ENCODE assay signal across 8 cellular contexts in genomic region chr7:151448261-151449252, GRCh38. TPM values are rescaled to one million over a fixed set of nuclear protein-coding genes. Genes with fewer than 3 reads are reported as not detected.
DNase-seq lines count a peak whose midpoint lies in the region; ATAC-seq and TF ChIP-seq lines count a peak whose summit lies in the region.

No MANE protein-coding gene starts in this region.

- no peaks in the 10 kb centered on the region for H3K36me3 ChIP-seq in GM23248 (ENCODE audit: low read depth)

- TF ChIP-seq POLR2A in GM18505 (IDR thresholded peaks at IDR 0.05; ENCODE audit: borderline replicate concordance, extremely low read depth, insufficient read depth, insufficient read length) = no peak

- DNase-seq in COLO829 (ENCODE audit: low spot score) (peak; percentile 35), GM23248 (peak; percentile 86), NCI-H1694 treated with DMSO at 0.1 percent for 48 hours (lab: John Stamatoyannopoulos, UW) (peak; percentile 65), coronary artery (ENCODE audit: low spot score) (peak; percentile 88), left lobe of liver (ENCODE audit: low spot score) (peak; percentile 72)
- DNase-seq in activated CD4-positive, alpha-beta T cell treated with anti-CD3 and anti-CD28 coated beads for 48 hours = peak; percentile 84
- peak; percentile 63 for DNase-seq in stimulated activated CD4-positive, alpha-beta T cell treated with anti-CD3 and anti-CD28 coated beads, Interleukin-2, amount 100 ng/mL, for 4 hours (ENCODE audit: low read depth)

- no peaks in the 10 kb centered on the region for H3K9me3 ChIP-seq in GM23248 (ENCODE audit: low read depth)

- H4K20me1 ChIP-seq in GM23248 (ENCODE audit: insufficient read depth) = no peaks in the 10 kb centered on the region

- H3K4me3 ChIP-seq in GM23248 (peak overlapping the region; percentile 75), coronary artery (peak overlapping the region; percentile 81)

- peak overlapping the region; percentile 71 for H3K9ac ChIP-seq in GM23248

- no peaks in the 10 kb centered on the region for H3K9me2 ChIP-seq in GM23248 (ENCODE audit: insufficient read depth)

- peak overlapping the region; percentile 92 for H2AFZ ChIP-seq in GM23248

- ATAC-seq in left lobe of liver = peak; percentile 95
- ATAC-seq in GM18505 (IDR thresholded peaks at IDR 0.05; ENCODE audit: unreplicated experiment) = no peak

- H3F3A ChIP-seq in GM23248 (ENCODE audit: insufficient read depth) = no peaks in the 10 kb centered on the region

- in situ Hi-C loops in GM23248 (cut with MboI) = loop anchor here (5.0 kb wide), 1 partner anchor 81 kb away; no protein-coding TSS in a partner anchor

- 1 to 3% methylated on average over 41 to 59 of the region's 61 CpGs for WGBS in GM23248 (ENCODE audit: low coverage in 1 of 2, low lambda C conversion rate in 2 of 2, missing lambda C conversion rate in 2 of 2), 2 experiments

- no peaks in the 10 kb centered on the region for H3K79me2 ChIP-seq in GM23248 (ENCODE audit: insufficient read depth)

- peak; percentile 71 for TF ChIP-seq CTCF in coronary artery (IDR thresholded peaks at IDR 0.05)

- H3K27ac ChIP-seq in GM23248 = no peak overlapping the region
- peak overlapping the region in 1 of 2 donors; percentile 67 for H3K27ac ChIP-seq in coronary artery

- H3K4me2 ChIP-seq in GM23248 (ENCODE audit: unreplicated experiment) = peak overlapping the region; percentile 76

- no peaks in the 10 kb centered on the region for H3K27me3 ChIP-seq in GM23248 (replicated peaks; ENCODE audit: insufficient read depth)

- H3K4me1 ChIP-seq in GM23248 (ENCODE audit: insufficient read depth) = no peaks in the 10 kb centered on the region

RNA-seq across cellular contexts. Expression of gene CRYGN, which starts 8.6 kb away (rescaled TPM):
- total RNA-seq in GM23248 (2014; rRNA removed; shearing (Covaris generic)) = not detected in 2 replicates
- polyA plus RNA-seq in GM23248 (2016; fragmentation: Nextera tagmentation; extraction: Ambion mirVana) = not detected in 2 replicates
- total RNA-seq in left lobe of liver = not detected

RNA-seq across cellular contexts. Expression of gene WDR86, which starts 38.7 kb away (rescaled TPM):
- total RNA-seq in GM23248 (2014; rRNA removed; shearing (Covaris generic)) = 0.25 TPM in 1 of 2 replicates, not detected in the other
- polyA plus RNA-seq in GM23248 (2016; fragmentation: Nextera tagmentation; extraction: Ambion mirVana) = not detected in 2 replicates
- total RNA-seq in left lobe of liver = 0.28 TPM

Comparison
In these comparisons a context has a peak if more than half of its experiments do, and no peak if none do; other contexts are left out.
1. DNase-seq: peak in every context shown above with its lines; median percentile 88 in coronary artery; 86 in GM23248; 84 in activated CD4-positive, alpha-beta T cell treated with anti-CD3 and anti-CD28 coated beads for 48 hours; 72 in left lobe of liver; 65 in NCI-H1694 treated with DMSO at 0.1 percent for 48 hours; 63 in stimulated activated CD4-positive, alpha-beta T cell treated with anti-CD3 and anti-CD28 coated beads, Interleukin-2, amount 100 ng/mL, for 4 hours; 35 in COLO829.